11 cellular contexts compared by ENCODE assay signal in the genomic region with DNA sequence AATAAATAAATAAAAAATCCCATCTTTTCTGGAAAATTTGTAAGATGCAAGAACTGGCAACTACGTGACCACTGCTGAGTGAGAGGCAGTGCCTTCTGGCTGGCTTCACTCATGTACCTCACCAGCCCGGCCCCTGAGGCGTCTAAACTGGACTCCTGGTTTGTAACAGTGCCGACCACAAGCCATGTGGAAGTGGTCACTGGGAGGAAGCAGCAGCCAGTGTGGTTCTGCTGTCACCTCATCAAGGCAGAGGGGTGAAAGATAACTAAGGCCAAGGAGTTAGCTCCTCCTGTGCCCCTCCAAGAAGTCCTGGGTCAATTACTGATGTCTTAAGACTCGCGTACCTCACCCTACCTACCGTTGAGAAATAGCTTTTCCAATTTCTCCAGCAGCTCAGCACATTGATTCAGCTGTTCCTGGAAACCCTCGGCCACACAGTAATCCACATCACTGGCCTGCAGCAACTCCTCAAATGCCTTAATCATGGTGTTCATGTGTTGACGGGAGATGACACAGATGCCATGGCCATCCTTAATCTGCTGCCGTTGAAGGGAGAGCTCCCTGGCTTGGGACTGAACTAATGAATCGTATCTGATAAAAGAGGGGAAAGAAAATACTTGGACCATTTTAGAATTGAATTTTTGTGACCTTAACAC.
DNase-seq lines count a peak whose midpoint lies in the region; ATAC-seq and TF ChIP-seq lines count a peak whose summit lies in the region.
"Had no signal": no experiment of that assay in that cellular context is flagged by ENCODE, and none has a peak within 500 bp of the region (broad histone marks: within the 10 kb centered on the region; RNA-seq: fewer than 3 reads in every experiment).

No MANE protein-coding gene starts in this region.

- H3K4me3 ChIP-seq in right cardiac atrium (ENCODE audit: low read length): no peak overlapping the region
- H3K4me3 ChIP-seq in stomach: no peak overlapping the region
- H3K4me3 ChIP-seq: gastroesophageal sphincter had no signal

- peaks cover 4 to 62% (median 54%) of the 10 kb centered on the region in 4 donors for H3K36me3 ChIP-seq in stomach

- TF ChIP-seq CTCF in stomach (IDR thresholded peaks at IDR 0.05): no peak

- H3K4me1 ChIP-seq in right cardiac atrium (ENCODE audit: control insufficient read depth, insufficient read depth, low read length) (peaks cover 5% of the 10 kb centered on the region), stomach (peaks cover 4 to 53% (median 18%) of the 10 kb centered on the region in 4 donors)
- H3K4me1 ChIP-seq: parathyroid adenoma had no signal

- no peaks in the 10 kb centered on the region for H3K27me3 ChIP-seq in right cardiac atrium (ENCODE audit: control insufficient read depth, insufficient read depth)
- no peaks in the 10 kb centered on the region for H3K27me3 ChIP-seq in stomach
- H3K27me3 ChIP-seq: gastroesophageal sphincter had no signal

- H3K9me3 ChIP-seq in right cardiac atrium (ENCODE audit: control insufficient read depth, low read length) (no peaks in the 10 kb centered on the region), stomach (no peaks in the 10 kb centered on the region)
- H3K9me3 ChIP-seq: gastroesophageal sphincter had no signal

- peak overlapping the region; percentile 76 for H3K27ac ChIP-seq in right cardiac atrium (ENCODE audit: low read length)
- H3K27ac ChIP-seq in stomach: peak overlapping the region in 2 of 5 donors; percentile 40 to 67
- H3K27ac ChIP-seq: gastroesophageal sphincter, parathyroid adenoma had no signal

- in situ Hi-C loops in KBM-7 (cut with MboI; ENCODE audit: low pct_unique_long_range_greater_than_20kb, low sequenced_read_pairs): no loop called here

- no peak for TF ChIP-seq EP300 in stomach (IDR thresholded peaks at IDR 0.05)

- ATAC-seq in right cardiac atrium: peak; percentile 53 to 58
- ATAC-seq: gastroesophageal sphincter, T-cell had no signal

- peak; percentile 50 for DNase-seq in KBM-7
- DNase-seq in UCSD-AML1 (lab: John Stamatoyannopoulos, UW; ENCODE audit: unreplicated experiment): peak; percentile 82
- DNase-seq in right cardiac atrium: peak; percentile 44 to 82 (median 72)
- peak; percentile 36 for DNase-seq in stomach
- DNase-seq in SIG-M5 (lab: John Stamatoyannopoulos, UW): no peak
- no peak for DNase-seq in stimulated activated CD4-positive, alpha-beta T cell treated with anti-CD3 and anti-CD28 coated beads, Interleukin-4, amount 100 ng/mL, for 4 hours
- no peak for DNase-seq in AG20443 (ENCODE audit: low spot score)
- DNase-seq: NCI-H1930 had no signal

- 55% methylated on average over 11 of the region's 11 CpGs for WGBS in right cardiac atrium
- WGBS in stomach, 5 donors: 68 to 81% (median 77%) methylated on average over 11 of the region's 11 CpGs

- no peak for TF ChIP-seq POLR2A in stomach (IDR thresholded peaks at IDR 0.05)

- intact Hi-C loops in right cardiac atrium (cut with DNase I) (no loop called here), stomach (cut with DNase I; ENCODE audit: low total_unique reads) (no loop called here)

Comparison
In these comparisons a context has a peak if more than half of its experiments do, and no peak if none do; other contexts are left out.
1. DNase-seq: peak in KBM-7 (single experiment), UCSD-AML1 (single experiment), right cardiac atrium (3 of 3) and stomach (single experiment); none in SIG-M5 (single experiment), stimulated activated CD4-positive, alpha-beta T cell treated with anti-CD3 and anti-CD28 coated beads, Interleukin-4, amount 100 ng/mL, for 4 hours (0 of 2) and AG20443 (single experiment).